21 cellular contexts compared by ENCODE assay signal in genomic region chr9:105455836-105456475, GRCh38.
"Had no signal": no experiment of that assay in that cellular context is flagged by ENCODE, and none has a peak within 500 bp of the region (broad histone marks: within the 10 kb centered on the region; RNA-seq: fewer than 3 reads in every experiment).

No MANE protein-coding gene starts in this region.

- H3K27me3 ChIP-seq: heart left ventricle, spleen, tibial nerve, upper lobe of right lung, vagina had no signal

- DNase-seq: effector CD4-positive, alpha-beta T cell; heart left ventricle; hippocampal formation; left colon; left ventricle myocardium superior; mesendoderm; naive thymus-derived CD4-positive, alpha-beta T cell; nephron progenitor cell; right cardiac atrium; spleen; stimulated activated CD4-positive, alpha-beta T cell treated with anti-CD3 and anti-CD28 coated beads, Interleukin-15, amount 100 ng/mL, for 24 hours; stimulated activated CD4-positive, alpha-beta T cell treated with anti-CD3 and anti-CD28 coated beads, Interleukin-1b, Interleukin-23, amount 100 ng/mL, for 48 hours; stimulated activated CD4-positive, alpha-beta T cell treated with anti-CD3 and anti-CD28 coated beads, Interleukin-4, amount 100 ng/mL, for 24 hours; upper lobe of right lung had no signal

- H3K4me3 Mint-ChIP-seq: naive thymus-derived CD4-positive, alpha-beta T cell; nephron progenitor cell; stimulated activated memory B cell treated with anti-CD40 and anti-IgM and Interleukin-4, amounts not matched to agents 10 μg/mL and 1 μg/mL and 100 μg/mL, for 72 hours; stimulated activated naive CD8-positive, alpha-beta T cell treated with anti-CD3 and anti-CD28 coated beads, Interleukin-15, Interleukin-2, amounts not matched to agents 100 ng/mL and 50 ng/mL, for 24 hours had no signal

- H3K9me3 ChIP-seq: upper lobe of right lung, vagina had no signal

- H2AFZ ChIP-seq: parathyroid adenoma had no signal

- H3K27me3 Mint-ChIP-seq: stimulated activated memory B cell treated with anti-CD40 and anti-IgM and Interleukin-4, amounts not matched to agents 10 μg/mL and 1 μg/mL and 100 μg/mL, for 72 hours; stimulated activated naive CD8-positive, alpha-beta T cell treated with anti-CD3 and anti-CD28 coated beads, Interleukin-15, Interleukin-2, amounts not matched to agents 100 ng/mL and 50 ng/mL, for 24 hours had no signal

- ATAC-seq: left colon; left ventricle myocardium superior; naive thymus-derived CD4-positive, alpha-beta T cell; stimulated activated memory B cell treated with anti-CD40 and anti-IgM and Interleukin-4, amounts not matched to agents 10 μg/mL and 1 μg/mL and 100 μg/mL, for 72 hours; upper lobe of right lung had no signal

- H3K4me3 ChIP-seq: coronary artery, heart left ventricle, lung, spleen, tibial nerve, upper lobe of right lung, vagina had no signal

- H3K27ac Mint-ChIP-seq: naive thymus-derived CD4-positive, alpha-beta T cell; nephron progenitor cell; stimulated activated memory B cell treated with anti-CD40 and anti-IgM and Interleukin-4, amounts not matched to agents 10 μg/mL and 1 μg/mL and 100 μg/mL, for 72 hours; stimulated activated naive CD8-positive, alpha-beta T cell treated with anti-CD3 and anti-CD28 coated beads, Interleukin-15, Interleukin-2, amounts not matched to agents 100 ng/mL and 50 ng/mL, for 24 hours had no signal

- H3K9ac ChIP-seq: parathyroid adenoma had no signal

- H3K27ac ChIP-seq: coronary artery, parathyroid adenoma, spleen, tibial nerve, upper lobe of right lung, vagina had no signal

- H3K36me3 ChIP-seq: heart left ventricle, upper lobe of right lung, vagina had no signal
